Comparison of ENCODE assay signal across 2 cellular contexts in the genomic region with DNA sequence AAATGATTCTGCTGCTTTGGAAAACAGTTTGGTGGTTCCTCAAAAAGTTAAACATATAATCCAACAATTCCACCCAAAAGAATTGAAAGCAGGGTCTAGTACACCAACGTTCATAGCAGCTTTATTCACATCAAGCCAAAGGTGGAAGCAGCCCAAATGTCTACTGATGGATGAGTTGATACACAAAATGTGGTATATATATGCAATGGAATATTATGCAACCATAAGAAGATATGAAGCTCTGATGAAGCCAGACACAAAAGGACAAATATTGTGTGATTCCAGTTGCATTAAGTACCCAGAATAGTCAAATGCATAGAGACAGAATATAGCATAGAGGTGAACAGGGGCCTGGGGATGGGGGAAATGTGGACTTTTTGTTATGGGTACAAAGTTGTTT.
TF ChIP-seq lines count a peak whose summit lies in the region.

No MANE protein-coding gene starts in this region.

TF ChIP-seq in A549, 52 proteins besides CTCF, POLR2A, EP300 and RAD21 (continued from another document):
- TF ChIP-seq RARB (CRISPR knock-in tag; IDR thresholded peaks at IDR 0.05) = no peak
- TF ChIP-seq MAZ (IDR thresholded peaks at IDR 0.05; ENCODE audit: borderline replicate concordance, low read depth, low read length) = no peak
- TF ChIP-seq, protein P1, sequence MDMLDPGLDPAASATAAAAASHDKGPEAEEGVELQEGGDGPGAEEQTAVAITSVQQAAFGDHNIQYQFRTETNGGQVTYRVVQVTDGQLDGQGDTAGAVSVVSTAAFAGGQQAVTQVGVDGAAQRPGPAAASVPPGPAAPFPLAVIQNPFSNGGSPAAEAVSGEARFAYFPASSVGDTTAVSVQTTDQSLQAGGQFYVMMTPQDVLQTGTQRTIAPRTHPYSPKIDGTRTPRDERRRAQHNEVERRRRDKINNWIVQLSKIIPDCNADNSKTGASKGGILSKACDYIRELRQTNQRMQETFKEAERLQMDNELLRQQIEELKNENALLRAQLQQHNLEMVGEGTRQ (IDR thresholded peaks at IDR 0.05) = no peak
- no peak for TF ChIP-seq ESRRA (IDR thresholded peaks at IDR 0.05; ENCODE audit: borderline replicate concordance, low read length)
- TF ChIP-seq MYC (IDR thresholded peaks at IDR 0.05; ENCODE audit: borderline replicate concordance, low read length) = no peak
- TF ChIP-seq CHD4 (IDR thresholded peaks at IDR 0.05; ENCODE audit: borderline replicate concordance) = no peak
- no peak for TF ChIP-seq KDM5A (IDR thresholded peaks at IDR 0.05)
- no peak for TF ChIP-seq ZNF302 (CRISPR knock-in tag; IDR thresholded peaks at IDR 0.05)
- no peak for TF ChIP-seq CBX8 (IDR thresholded peaks at IDR 0.05)
- no peak for TF ChIP-seq CHD2 (IDR thresholded peaks at IDR 0.05; ENCODE audit: low read length, partially characterized antibody)
- TF ChIP-seq PHF8 (IDR thresholded peaks at IDR 0.05; ENCODE audit: borderline replicate concordance, low read depth) = no peak
- TF ChIP-seq HOXB13 (CRISPR knock-in tag; IDR thresholded peaks at IDR 0.05; ENCODE audit: low read depth) = no peak
- TF ChIP-seq NR3C1 (IDR thresholded peaks at IDR 0.05) = no peak

TF ChIP-seq in HCT116, 20 proteins besides CTCF, POLR2A, EP300 and RAD21 (continued from another document):
- TF ChIP-seq, protein P2, sequence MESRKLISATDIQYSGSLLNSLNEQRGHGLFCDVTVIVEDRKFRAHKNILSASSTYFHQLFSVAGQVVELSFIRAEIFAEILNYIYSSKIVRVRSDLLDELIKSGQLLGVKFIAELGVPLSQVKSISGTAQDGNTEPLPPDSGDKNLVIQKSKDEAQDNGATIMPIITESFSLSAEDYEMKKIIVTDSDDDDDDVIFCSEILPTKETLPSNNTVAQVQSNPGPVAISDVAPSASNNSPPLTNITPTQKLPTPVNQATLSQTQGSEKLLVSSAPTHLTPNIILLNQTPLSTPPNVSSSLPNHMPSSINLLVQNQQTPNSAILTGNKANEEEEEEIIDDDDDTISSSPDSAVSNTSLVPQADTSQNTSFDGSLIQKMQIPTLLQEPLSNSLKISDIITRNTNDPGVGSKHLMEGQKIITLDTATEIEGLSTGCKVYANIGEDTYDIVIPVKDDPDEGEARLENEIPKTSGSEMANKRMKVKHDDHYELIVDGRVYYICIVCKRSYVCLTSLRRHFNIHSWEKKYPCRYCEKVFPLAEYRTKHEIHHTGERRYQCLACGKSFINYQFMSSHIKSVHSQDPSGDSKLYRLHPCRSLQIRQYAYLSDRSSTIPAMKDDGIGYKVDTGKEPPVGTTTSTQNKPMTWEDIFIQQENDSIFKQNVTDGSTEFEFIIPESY (IDR thresholded peaks at IDR 0.05; ENCODE audit: extremely low read depth, insufficient replicate concordance, low read length) = no peak
- no peak for TF ChIP-seq YY1 (IDR thresholded peaks at IDR 0.05; ENCODE audit: extremely low read depth, insufficient replicate concordance, low read depth, low read length)
- TF ChIP-seq CBX3 (IDR thresholded peaks at IDR 0.05; ENCODE audit: low read depth) = no peak
- TF ChIP-seq EGR1 (IDR thresholded peaks at IDR 0.05; ENCODE audit: low read depth) = no peak
- TF ChIP-seq SRF (IDR thresholded peaks at IDR 0.05; ENCODE audit: low read depth) = no peak
- TF ChIP-seq POLR2AphosphoS5 (IDR thresholded peaks at IDR 0.05; ENCODE audit: low read depth, low read length) = no peak
- TF ChIP-seq, protein P3, sequence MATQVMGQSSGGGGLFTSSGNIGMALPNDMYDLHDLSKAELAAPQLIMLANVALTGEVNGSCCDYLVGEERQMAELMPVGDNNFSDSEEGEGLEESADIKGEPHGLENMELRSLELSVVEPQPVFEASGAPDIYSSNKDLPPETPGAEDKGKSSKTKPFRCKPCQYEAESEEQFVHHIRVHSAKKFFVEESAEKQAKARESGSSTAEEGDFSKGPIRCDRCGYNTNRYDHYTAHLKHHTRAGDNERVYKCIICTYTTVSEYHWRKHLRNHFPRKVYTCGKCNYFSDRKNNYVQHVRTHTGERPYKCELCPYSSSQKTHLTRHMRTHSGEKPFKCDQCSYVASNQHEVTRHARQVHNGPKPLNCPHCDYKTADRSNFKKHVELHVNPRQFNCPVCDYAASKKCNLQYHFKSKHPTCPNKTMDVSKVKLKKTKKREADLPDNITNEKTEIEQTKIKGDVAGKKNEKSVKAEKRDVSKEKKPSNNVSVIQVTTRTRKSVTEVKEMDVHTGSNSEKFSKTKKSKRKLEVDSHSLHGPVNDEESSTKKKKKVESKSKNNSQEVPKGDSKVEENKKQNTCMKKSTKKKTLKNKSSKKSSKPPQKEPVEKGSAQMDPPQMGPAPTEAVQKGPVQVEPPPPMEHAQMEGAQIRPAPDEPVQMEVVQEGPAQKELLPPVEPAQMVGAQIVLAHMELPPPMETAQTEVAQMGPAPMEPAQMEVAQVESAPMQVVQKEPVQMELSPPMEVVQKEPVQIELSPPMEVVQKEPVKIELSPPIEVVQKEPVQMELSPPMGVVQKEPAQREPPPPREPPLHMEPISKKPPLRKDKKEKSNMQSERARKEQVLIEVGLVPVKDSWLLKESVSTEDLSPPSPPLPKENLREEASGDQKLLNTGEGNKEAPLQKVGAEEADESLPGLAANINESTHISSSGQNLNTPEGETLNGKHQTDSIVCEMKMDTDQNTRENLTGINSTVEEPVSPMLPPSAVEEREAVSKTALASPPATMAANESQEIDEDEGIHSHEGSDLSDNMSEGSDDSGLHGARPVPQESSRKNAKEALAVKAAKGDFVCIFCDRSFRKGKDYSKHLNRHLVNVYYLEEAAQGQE (IDR thresholded peaks at IDR 0.05; ENCODE audit: low read depth) = no peak
- TF ChIP-seq, protein P4, sequence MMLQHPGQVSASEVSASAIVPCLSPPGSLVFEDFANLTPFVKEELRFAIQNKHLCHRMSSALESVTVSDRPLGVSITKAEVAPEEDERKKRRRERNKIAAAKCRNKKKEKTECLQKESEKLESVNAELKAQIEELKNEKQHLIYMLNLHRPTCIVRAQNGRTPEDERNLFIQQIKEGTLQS (IDR thresholded peaks at IDR 0.05) = no peak
- no peak for TF ChIP-seq CEBPB (IDR thresholded peaks at IDR 0.05; ENCODE audit: low read depth)
